28 cellular contexts compared by ENCODE assay signal in the genomic region with DNA sequence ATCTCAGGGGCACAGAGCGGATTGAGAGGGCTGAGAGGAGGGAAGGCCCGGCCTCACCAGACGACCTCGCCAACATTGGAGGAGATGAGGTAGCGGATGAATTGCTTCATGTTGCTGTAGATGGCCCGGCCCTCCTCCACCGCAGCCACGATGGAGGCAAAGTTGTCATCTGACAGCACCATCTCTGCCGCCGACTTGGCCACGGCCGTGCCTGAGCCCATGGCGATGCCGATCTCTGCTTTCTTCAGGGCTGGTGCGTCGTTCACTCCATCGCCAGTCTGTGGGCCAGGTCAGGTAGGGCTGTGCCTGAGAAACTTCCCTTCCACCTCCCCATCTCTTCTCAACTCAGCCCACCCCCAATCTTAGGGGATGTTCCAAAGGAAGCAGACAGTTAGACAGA. TPM values are rescaled to one million over a fixed set of nuclear protein-coding genes. Genes with fewer than 3 reads are reported as not detected.
"Had no signal": no experiment of that assay in that cellular context is flagged by ENCODE, and none has a peak within 500 bp of the region (broad histone marks: within the 10 kb centered on the region; RNA-seq: fewer than 3 reads in every experiment).

No MANE protein-coding gene starts in this region.

- H3K27ac Mint-ChIP-seq: activated CD4-positive, alpha-beta memory T cell treated with anti-CD3 and anti-CD28 coated beads for 36 hours; activated CD8-positive, alpha-beta memory T cell treated with anti-CD3 and anti-CD28 coated beads, Interleukin-2, amount 10 ng/mL, durations not matched to agents 7 days and 5 days; activated T-helper 1 cell treated with anti-CD3 and anti-CD28 coated beads, Interleukin-12 subunit alpha, Interleukin-12 subunit beta, Interleukin-2, Interleukin-4 antibody, amounts not matched to agents 30 ng/mL and 10 ng/mL and 1 ng/mL, durations not matched to agents 14 hours and 24 hours and 36 hours; brain; dendritic cell treated with granulocyte-macrophage colony-stimulating factor and Interleukin-4, amounts not matched to agents 40 ng/mL and 50 ng/mL, for 4 days; progenitor cell of endocrine pancreas had no signal

- ATAC-seq: activated CD8-positive, alpha-beta memory T cell treated with anti-CD3 and anti-CD28 coated beads, Interleukin-2, amount 10 ng/mL, durations not matched to agents 7 days and 5 days; activated naive CD8-positive, alpha-beta T cell treated with anti-CD3 and anti-CD28 coated beads, Interleukin-2, amount 50 U/mL, for 24 hours; heart right ventricle; lower lobe of right lung had no signal

- DNase-seq: activated CD4-positive, alpha-beta memory T cell treated with anti-CD3 and anti-CD28 coated beads for 36 hours; activated CD4-positive, alpha-beta T cell treated with anti-CD3 and anti-CD28 coated beads for 4 hours; activated CD8-positive, alpha-beta memory T cell treated with anti-CD3 and anti-CD28 coated beads, Interleukin-2, amount 10 ng/mL, durations not matched to agents 7 days and 5 days; activated gamma-delta T cell treated with Interleukin-2 at 50 U/mL for 16 hours; activated naive CD8-positive, alpha-beta T cell treated with anti-CD3 and anti-CD28 coated beads, Interleukin-2, amount 50 U/mL, for 24 hours; activated T-cell treated with anti-CD3 and anti-CD28 coated beads for 4 hours; effector CD4-positive, alpha-beta T cell; erythroblast; foreskin fibroblast; heart right ventricle; kidney; lower lobe of right lung; naive B cell; retina; stimulated activated CD4-positive, alpha-beta T cell treated with anti-CD3 and anti-CD28 coated beads, Interleukin-2, amount 100 ng/mL, for 48 hours; stimulated activated CD8-positive, alpha-beta memory T cell treated with anti-CD3 and anti-CD28 coated beads, Interleukin-4, amount 100 ng/mL, for 48 hours; stimulated activated naive CD4-positive, alpha-beta T cell treated with Interleukin-2 at 50 U/mL for 16 hours; SW 1271; T-helper 9 cell had no signal

- H3K27me3 ChIP-seq: heart right ventricle, upper lobe of left lung had no signal

- H3K36me3 Mint-ChIP-seq: brain had no signal

- H3K9me3 Mint-ChIP-seq: activated CD4-positive, alpha-beta memory T cell treated with anti-CD3 and anti-CD28 coated beads for 36 hours; activated naive CD8-positive, alpha-beta T cell treated with anti-CD3 and anti-CD28 coated beads, Interleukin-2, amount 50 U/mL, for 24 hours; activated T-helper 1 cell treated with anti-CD3 and anti-CD28 coated beads, Interleukin-12 subunit alpha, Interleukin-12 subunit beta, Interleukin-2, Interleukin-4 antibody, amounts not matched to agents 30 ng/mL and 10 ng/mL and 1 ng/mL, durations not matched to agents 14 hours and 24 hours and 36 hours; dendritic cell treated with granulocyte-macrophage colony-stimulating factor and Interleukin-4, amounts not matched to agents 40 ng/mL and 50 ng/mL, for 4 days; naive B cell had no signal

- H3K4me1 Mint-ChIP-seq: activated naive CD8-positive, alpha-beta T cell treated with anti-CD3 and anti-CD28 coated beads, Interleukin-2, amount 50 U/mL, for 24 hours; brain had no signal

- H3K4me3 ChIP-seq: heart right ventricle, lower lobe of right lung, SK-N-MC, upper lobe of left lung had no signal

- H3K9me3 ChIP-seq: heart right ventricle, lower lobe of right lung, upper lobe of left lung had no signal

- H3K4me1 ChIP-seq: lower lobe of right lung had no signal

- H3K27ac ChIP-seq: heart right ventricle, lower lobe of right lung, SK-N-MC, upper lobe of left lung had no signal

- H3K4me3 Mint-ChIP-seq: activated CD4-positive, alpha-beta memory T cell treated with anti-CD3 and anti-CD28 coated beads for 36 hours; activated CD8-positive, alpha-beta memory T cell treated with anti-CD3 and anti-CD28 coated beads, Interleukin-2, amount 10 ng/mL, durations not matched to agents 7 days and 5 days; activated naive CD8-positive, alpha-beta T cell treated with anti-CD3 and anti-CD28 coated beads, Interleukin-2, amount 50 U/mL, for 24 hours; activated T-helper 1 cell treated with anti-CD3 and anti-CD28 coated beads, Interleukin-12 subunit alpha, Interleukin-12 subunit beta, Interleukin-2, Interleukin-4 antibody, amounts not matched to agents 30 ng/mL and 10 ng/mL and 1 ng/mL, durations not matched to agents 14 hours and 24 hours and 36 hours; brain; dendritic cell treated with granulocyte-macrophage colony-stimulating factor and Interleukin-4, amounts not matched to agents 40 ng/mL and 50 ng/mL, for 4 days; naive B cell had no signal

- H3K27me3 Mint-ChIP-seq: activated CD4-positive, alpha-beta memory T cell treated with anti-CD3 and anti-CD28 coated beads for 36 hours; activated CD8-positive, alpha-beta memory T cell treated with anti-CD3 and anti-CD28 coated beads, Interleukin-2, amount 10 ng/mL, durations not matched to agents 7 days and 5 days; activated naive CD8-positive, alpha-beta T cell treated with anti-CD3 and anti-CD28 coated beads, Interleukin-2, amount 50 U/mL, for 24 hours; brain; dendritic cell treated with granulocyte-macrophage colony-stimulating factor and Interleukin-4, amounts not matched to agents 40 ng/mL and 50 ng/mL, for 4 days; naive B cell had no signal

- FAIRE-seq: kidney had no signal

RNA-seq across cellular contexts. Expression of gene P2RX1, which starts 21.1 kb away (rescaled TPM):
- total RNA-seq: chondrocyte, osteocyte had no signal
- polyA plus RNA-seq: fibroblast of lung had no signal

RNA-seq across cellular contexts. Expression of gene ATP2A3, which starts 26.9 kb away (rescaled TPM):
- total RNA-seq: osteocyte had no signal
